Comparison of ENCODE assay signal across 14 cellular contexts in genomic region chrX:21590012-21590776, GRCh38.
DNase-seq lines count a peak whose midpoint lies in the region; ATAC-seq and TF ChIP-seq lines count a peak whose summit lies in the region.
"Had no signal": no experiment of that assay in that cellular context is flagged by ENCODE, and none has a peak within 500 bp of the region (broad histone marks: within the 10 kb centered on the region; RNA-seq: fewer than 3 reads in every experiment).

No MANE protein-coding gene starts in this region.

- BruUV-seq in PC-3 (replicated peaks; lab: Mats Ljungman, UMichigan) = no TSS peak

- no peak overlapping the region for H3K4me2 ChIP-seq in PC-3 (ENCODE audit: low read length)
- H3K4me2 ChIP-seq: A549; BLaER1 treated with 17β-estradiol and CSF1 and Interleukin-3, amounts not matched to agents 10 nM and 100 nM had no signal

- no peaks in the 10 kb centered on the region for H3K27me3 Mint-ChIP-seq in activated CD8-positive, alpha-beta T cell treated with anti-CD3 and anti-CD28 coated beads for 36 hours
- no peaks in the 10 kb centered on the region for H3K27me3 Mint-ChIP-seq in activated CD8-positive, alpha-beta T cell treated with anti-CD3 and anti-CD28 coated beads, Interleukin-2, amount 10 ng/mL, durations not matched to agents 7 days and 5 days (ENCODE audit: low read depth)
- H3K27me3 Mint-ChIP-seq in CD4-positive, alpha-beta T cell = no peaks in the 10 kb centered on the region
- H3K27me3 Mint-ChIP-seq in T-cell (no peaks in the 10 kb centered on the region), memory B cell (no peaks in the 10 kb centered on the region)

- intact Hi-C loops in activated CD8-positive, alpha-beta T cell treated with anti-CD3 and anti-CD28 coated beads for 36 hours (cut with micrococcal nuclease) = no loop called here
- intact Hi-C loops in CD4-positive, alpha-beta T cell (cut with DNase I, micrococcal nuclease) = no loop called here
- intact Hi-C loops in PC-3 (cut with micrococcal nuclease) = no loop called here

- H3K9me3 Mint-ChIP-seq in activated CD8-positive, alpha-beta T cell treated with anti-CD3 and anti-CD28 coated beads for 36 hours = peaks cover 5% of the 10 kb centered on the region
- no peaks in the 10 kb centered on the region for H3K9me3 Mint-ChIP-seq in activated CD8-positive, alpha-beta T cell treated with anti-CD3 and anti-CD28 coated beads, Interleukin-2, amount 10 ng/mL, durations not matched to agents 7 days and 5 days (ENCODE audit: insufficient read depth)
- peaks cover 5% of the 10 kb centered on the region for H3K9me3 Mint-ChIP-seq in CD4-positive, alpha-beta T cell
- peaks cover 0 to 6% (median 0%) of the 10 kb centered on the region in 3 donors for H3K9me3 Mint-ChIP-seq in T-cell
- peaks cover 4% of the 10 kb centered on the region for H3K9me3 Mint-ChIP-seq in memory B cell

- POLR2A ChIA-PET in activated CD8-positive, alpha-beta T cell treated with anti-CD3 and anti-CD28 coated beads for 36 hours (lab: Charles Lee) = no interaction called here
- POLR2A ChIA-PET in activated CD8-positive, alpha-beta T cell treated with anti-CD3 and anti-CD28 coated beads, Interleukin-2, amount 10 ng/mL, durations not matched to agents 7 days and 5 days (lab: Charles Lee) = no interaction called here
- POLR2A ChIA-PET in CD4-positive, alpha-beta T cell (lab: Charles Lee) = interaction anchor here (0.7 kb wide), 1 partner anchor 216 kb away, joined by 3 read pairs; the partner anchor contains the start of gene CNKSR2
- POLR2A ChIA-PET in T-cell (lab: Charles Lee) = no interaction called here
- POLR2A ChIA-PET in PC-3 (lab: Charles Lee; ENCODE audit: unreplicated experiment) = no interaction called here

- DNase-seq in activated CD8-positive, alpha-beta T cell treated with anti-CD3 and anti-CD28 coated beads for 36 hours = no peak
- DNase-seq in activated CD8-positive, alpha-beta T cell treated with anti-CD3 and anti-CD28 coated beads, Interleukin-2, amount 10 ng/mL, durations not matched to agents 7 days and 5 days = no peak
- DNase-seq in CD4-positive, alpha-beta T cell = peak in 1 of 10 experiments; percentile 4
- DNase-seq in T-cell = peak in 14 of 34 experiments; percentile 0 to 46 (median 8)
- no peak for DNase-seq in memory B cell (ENCODE audit: low spot score in 2 of 2)
- no peak for DNase-seq in PC-3
- DNase-seq in dedifferentiated amniotic fluid mesenchymal stem cell (ENCODE audit: extremely low spot score) = no peak
- DNase-seq in NCI-H748 treated with DMSO at 0.1 percent for 48 hours (lab: John Stamatoyannopoulos, UW) = no peak
- DNase-seq: COR-L47, NCI-H187, NCI-H69, OCI-M1 had no signal

- no peaks in the 10 kb centered on the region for H3K27me3 ChIP-seq in CD4-positive, alpha-beta T cell (ENCODE audit: control insufficient read depth, insufficient read depth, low read length)
- H3K27me3 ChIP-seq in PC-3 (ENCODE audit: low read length) = no peaks in the 10 kb centered on the region
- H3K27me3 ChIP-seq: BLaER1 treated with 17β-estradiol and CSF1 and Interleukin-3, amounts not matched to agents 10 nM and 100 nM had no signal

- no peaks in the 10 kb centered on the region for H3K4me1 ChIP-seq in PC-3 (ENCODE audit: insufficient read depth, low read length)
- H3K4me1 ChIP-seq: A549; BLaER1 treated with 17β-estradiol and CSF1 and Interleukin-3, amounts not matched to agents 10 nM and 100 nM had no signal

- H3K9ac ChIP-seq in PC-3 (ENCODE audit: low read length) = no peak overlapping the region
- H3K9ac ChIP-seq: BLaER1 treated with 17β-estradiol and CSF1 and Interleukin-3, amounts not matched to agents 10 nM and 100 nM had no signal

- CTCF ChIA-PET in activated CD8-positive, alpha-beta T cell treated with anti-CD3 and anti-CD28 coated beads for 36 hours (lab: Charles Lee) = no interaction called here
- CTCF ChIA-PET in activated CD8-positive, alpha-beta T cell treated with anti-CD3 and anti-CD28 coated beads, Interleukin-2, amount 10 ng/mL, durations not matched to agents 7 days and 5 days (lab: Charles Lee) = no interaction called here
- CTCF ChIA-PET in CD4-positive, alpha-beta T cell (lab: Charles Lee) = no interaction called here
- CTCF ChIA-PET in T-cell (lab: Charles Lee) = no interaction called here
- CTCF ChIA-PET in PC-3 (lab: Charles Lee) = interaction anchor here (0.6 kb wide), 1 partner anchor 22 kb away, joined by 8 read pairs; no protein-coding TSS in a partner anchor

- H3K4me3 Mint-ChIP-seq in activated CD8-positive, alpha-beta T cell treated with anti-CD3 and anti-CD28 coated beads for 36 hours = no peak overlapping the region
- H3K4me3 Mint-ChIP-seq in activated CD8-positive, alpha-beta T cell treated with anti-CD3 and anti-CD28 coated beads, Interleukin-2, amount 10 ng/mL, durations not matched to agents 7 days and 5 days = no peak overlapping the region
- H3K4me3 Mint-ChIP-seq in CD4-positive, alpha-beta T cell = peak overlapping the region; percentile 40
- H3K4me3 Mint-ChIP-seq in T-cell = peak overlapping the region in 2 of 3 donors; percentile 1 to 8
- no peak overlapping the region for H3K4me3 Mint-ChIP-seq in memory B cell

- peak overlapping the region; percentile 21 for H3K27ac ChIP-seq in CD4-positive, alpha-beta T cell (ENCODE audit: low read depth, low read length)
- H3K27ac ChIP-seq in PC-3 (ENCODE audit: low read length) = no peak overlapping the region
- H3K27ac ChIP-seq: A549; BLaER1 treated with 17β-estradiol and CSF1 and Interleukin-3, amounts not matched to agents 10 nM and 100 nM had no signal

- H3K9me3 ChIP-seq in CD4-positive, alpha-beta T cell (ENCODE audit: control insufficient read depth, low read length) = peaks cover 11% of the 10 kb centered on the region
- no peaks in the 10 kb centered on the region for H3K9me3 ChIP-seq in PC-3 (ENCODE audit: low read length)
- H3K9me3 ChIP-seq: A549 had no signal

- H3K4me3 ChIP-seq in PC-3 (ENCODE audit: low read length) = no peak overlapping the region
- H3K4me3 ChIP-seq: A549; BLaER1 treated with 17β-estradiol and CSF1 and Interleukin-3, amounts not matched to agents 10 nM and 100 nM had no signal

- no peaks in the 10 kb centered on the region for H4K20me1 ChIP-seq in PC-3 (ENCODE audit: low read length)
- H4K20me1 ChIP-seq: BLaER1 treated with 17β-estradiol and CSF1 and Interleukin-3, amounts not matched to agents 10 nM and 100 nM had no signal

- H3K36me3 Mint-ChIP-seq in activated CD8-positive, alpha-beta T cell treated with anti-CD3 and anti-CD28 coated beads for 36 hours (ENCODE audit: low read depth) = peaks cover 15% of the 10 kb centered on the region
- peaks cover 7% of the 10 kb centered on the region for H3K36me3 Mint-ChIP-seq in activated CD8-positive, alpha-beta T cell treated with anti-CD3 and anti-CD28 coated beads, Interleukin-2, amount 10 ng/mL, durations not matched to agents 7 days and 5 days (ENCODE audit: low read depth)
- peaks cover 15% of the 10 kb centered on the region for H3K36me3 Mint-ChIP-seq in CD4-positive, alpha-beta T cell (ENCODE audit: low read depth)
- H3K36me3 Mint-ChIP-seq in T-cell = peaks cover 9% of the 10 kb centered on the region
- H3K36me3 Mint-ChIP-seq in memory B cell = peaks cover 14% of the 10 kb centered on the region

- H3K79me2 ChIP-seq in PC-3 (ENCODE audit: low read length) = no peaks in the 10 kb centered on the region

- no peaks in the 10 kb centered on the region for H3K36me3 ChIP-seq in PC-3 (ENCODE audit: low read depth, low read length)

- no peak for TF ChIP-seq CTCF in activated CD8-positive, alpha-beta T cell treated with anti-CD3 and anti-CD28 coated beads for 36 hours (IDR thresholded peaks at IDR 0.05)
- TF ChIP-seq CTCF in CD4-positive, alpha-beta T cell (IDR thresholded peaks at IDR 0.05) = no peak
- no peak for TF ChIP-seq CTCF in PC-3 (conservative IDR thresholded peaks at IDR 0.05; ENCODE audit: low read depth, low read length)

- peak overlapping the region; percentile 63 for H3K27ac Mint-ChIP-seq in activated CD8-positive, alpha-beta T cell treated with anti-CD3 and anti-CD28 coated beads for 36 hours
- no peak overlapping the region for H3K27ac Mint-ChIP-seq in activated CD8-positive, alpha-beta T cell treated with anti-CD3 and anti-CD28 coated beads, Interleukin-2, amount 10 ng/mL, durations not matched to agents 7 days and 5 days
- peak overlapping the region; percentile 88 for H3K27ac Mint-ChIP-seq in CD4-positive, alpha-beta T cell
- H3K27ac Mint-ChIP-seq in T-cell (peak overlapping the region; percentile 79 to 92), memory B cell (peak overlapping the region; percentile 3)

- peak; percentile 55 for ATAC-seq in activated CD8-positive, alpha-beta T cell treated with anti-CD3 and anti-CD28 coated beads for 36 hours
- ATAC-seq in activated CD8-positive, alpha-beta T cell treated with anti-CD3 and anti-CD28 coated beads, Interleukin-2, amount 10 ng/mL, durations not matched to agents 7 days and 5 days = no peak
- peak; percentile 88 for ATAC-seq in CD4-positive, alpha-beta T cell (ENCODE audit: poor library complexity)
- ATAC-seq in T-cell (replicated peaks in 1 of 4) (peak; percentile 82 to 95 (median 92)), memory B cell (ENCODE audit: low read depth) (no peak), PC-3 (no peak)
- ATAC-seq: A549 had no signal

- H2AFZ ChIP-seq in PC-3 (ENCODE audit: low read length) = no peak overlapping the region

- H3K4me1 Mint-ChIP-seq in activated CD8-positive, alpha-beta T cell treated with anti-CD3 and anti-CD28 coated beads for 36 hours (ENCODE audit: low read depth) = peaks cover 15% of the 10 kb centered on the region
- peaks cover 6% of the 10 kb centered on the region for H3K4me1 Mint-ChIP-seq in activated CD8-positive, alpha-beta T cell treated with anti-CD3 and anti-CD28 coated beads, Interleukin-2, amount 10 ng/mL, durations not matched to agents 7 days and 5 days (ENCODE audit: low read depth)
- peaks cover 24% of the 10 kb centered on the region for H3K4me1 Mint-ChIP-seq in CD4-positive, alpha-beta T cell (ENCODE audit: low read depth)
- H3K4me1 Mint-ChIP-seq in T-cell = peaks cover 13 to 21% (median 14%) of the 10 kb centered on the region in 3 donors
- H3K4me1 Mint-ChIP-seq in memory B cell = no peaks in the 10 kb centered on the region

- no peaks in the 10 kb centered on the region for H3K9me2 ChIP-seq in PC-3 (replicated peaks; ENCODE audit: low read length)

- H3F3A ChIP-seq in PC-3 (ENCODE audit: low read length, unreplicated experiment) = no peaks in the 10 kb centered on the region

Comparison
In these comparisons a context has a peak if more than half of its experiments do, and no peak if none do; other contexts are left out.
1. ATAC-seq: peak in activated CD8-positive, alpha-beta T cell treated with anti-CD3 and anti-CD28 coated beads for 36 hours (single experiment), CD4-positive, alpha-beta T cell (single experiment) and T-cell (4 of 4); none in activated CD8-positive, alpha-beta T cell treated with anti-CD3 and anti-CD28 coated beads, Interleukin-2, amount 10 ng/mL, durations not matched to agents 7 days and 5 days (single experiment), memory B cell (single experiment) and PC-3 (single experiment).
2. H3K4me3 Mint-ChIP-seq: peak in CD4-positive, alpha-beta T cell (single experiment) and T-cell (2 of 3); none in activated CD8-positive, alpha-beta T cell treated with anti-CD3 and anti-CD28 coated beads for 36 hours (single experiment), activated CD8-positive, alpha-beta T cell treated with anti-CD3 and anti-CD28 coated beads, Interleukin-2, amount 10 ng/mL, durations not matched to agents 7 days and 5 days (single experiment) and memory B cell (single experiment).